Comparison of ENCODE assay signal across 8 cellular contexts in the genomic region with DNA sequence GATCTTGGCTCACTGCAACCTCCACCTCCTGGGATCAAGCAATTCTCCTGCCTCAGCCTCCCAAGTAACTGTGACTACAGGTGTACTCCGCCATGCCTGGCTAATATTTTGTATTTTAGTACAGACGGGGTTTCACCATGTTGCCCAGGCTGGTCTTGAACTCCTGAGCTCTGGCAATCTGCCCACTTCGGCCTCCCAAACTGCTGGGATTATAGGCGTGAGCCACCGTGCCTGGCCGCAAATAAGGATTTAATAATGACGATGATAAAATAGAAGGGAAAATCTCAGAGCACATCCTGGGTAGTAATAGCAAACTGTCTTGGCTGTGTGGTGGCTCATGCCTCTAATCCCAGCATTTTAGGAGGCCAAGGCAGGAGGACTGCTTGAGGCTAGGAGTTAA. TPM values are rescaled to one million over a fixed set of nuclear protein-coding genes. Genes with fewer than 3 reads are reported as not detected.
DNase-seq lines count a peak whose midpoint lies in the region; ATAC-seq, FAIRE-seq and TF ChIP-seq lines count a peak whose summit lies in the region.
"Not testable (repeated sequence)": the region's sequence is repeated elsewhere in the genome, so short reads cannot be mapped to it uniquely, and the experiment has no call there.

No MANE protein-coding gene starts in this region.

- not testable (repeated sequence) for H3K9me3 ChIP-seq in Caco-2; PC-9 (ENCODE audit: insufficient read depth, low read depth); K562 (replicated peaks; ENCODE audit: control insufficient read depth, insufficient read depth, low read depth, low read length); gastroesophageal sphincter; mucosa of stomach (ENCODE audit: control insufficient read depth, low read length); spleen; uterus

- not testable (repeated sequence) for H3K9me3 Mint-ChIP-seq in Caco-2 (ENCODE audit: unreplicated experiment); activated CD8-positive, alpha-beta T cell treated with anti-CD3 and anti-CD28 coated beads, Interleukin-2, amount 10 ng/mL, durations not matched to agents 7 days and 5 days (ENCODE audit: insufficient read depth)

- peak overlapping the region; percentile 42 for H3K27ac Mint-ChIP-seq in Caco-2 (ENCODE audit: unreplicated experiment)
- peak overlapping the region; percentile 92 for H3K27ac Mint-ChIP-seq in activated CD8-positive, alpha-beta T cell treated with anti-CD3 and anti-CD28 coated beads, Interleukin-2, amount 10 ng/mL, durations not matched to agents 7 days and 5 days

- H3K9me2 ChIP-seq in PC-9 (ENCODE audit: insufficient read depth): not testable (repeated sequence)

- not testable (repeated sequence) for DNase-seq in Caco-2; PC-9; activated CD8-positive, alpha-beta T cell treated with anti-CD3 and anti-CD28 coated beads, Interleukin-2, amount 10 ng/mL, durations not matched to agents 7 days and 5 days; K562 (ENCODE audit: extremely low read depth in 1 of 4, low spot score in 3 of 4); spleen; uterus

- H3K36me3 ChIP-seq in Caco-2 (ENCODE audit: control insufficient read depth, insufficient read depth, low read length); PC-9 (ENCODE audit: low read depth); K562 (ENCODE audit: control insufficient read depth, insufficient read depth, low read length); gastroesophageal sphincter; mucosa of stomach (ENCODE audit: control insufficient read depth, insufficient read depth, low read length); spleen; uterus: not testable (repeated sequence)

- in situ Hi-C loops in K562 (cut with MboI): not testable (repeated sequence)

- POLR2A ChIA-PET in Caco-2 (lab: Charles Lee) (interaction anchor here (0.6 kb wide), 1 partner anchor 66 kb away, joined by 8 read pairs; no protein-coding TSS in a partner anchor), K562 (lab: Yijun Ruan, JAX) (interaction anchor here (0.6 to 1.3 kb wide), 2 partner anchors 19 to 28 kb away, joined by 3 read pairs; no protein-coding TSS in a partner anchor)
- POLR2A ChIA-PET in PC-9 (lab: Charles Lee; ENCODE audit: unreplicated experiment): not testable (repeated sequence)
- POLR2A ChIA-PET in activated CD8-positive, alpha-beta T cell treated with anti-CD3 and anti-CD28 coated beads, Interleukin-2, amount 10 ng/mL, durations not matched to agents 7 days and 5 days (lab: Charles Lee): interaction anchor here (1.1 to 1.5 kb wide), 5 partner anchors 8 to 72 kb away, joined by 3 to 9 read pairs (median 4); a partner anchor contains a TSS

- H3K79me2 ChIP-seq in PC-9 (ENCODE audit: low read depth); K562 (ENCODE audit: control insufficient read depth, insufficient read depth, low read length): not testable (repeated sequence)

- BruUV-seq in Caco-2 (replicated peaks; lab: Mats Ljungman, UMichigan); PC-9 (replicated peaks; lab: Mats Ljungman, UMichigan); K562 (replicated peaks; lab: Mats Ljungman, UMichigan): not testable (repeated sequence)

- H3K4me1 ChIP-seq in Caco-2 (peaks cover 16% of the 10 kb centered on the region), PC-9 (replicated peaks; ENCODE audit: insufficient read depth) (peaks cover 37% of the 10 kb centered on the region), K562 (replicated peaks in 1 of 2; ENCODE audit: control insufficient read depth in 2 of 2, insufficient read depth in 2 of 2, low read length in 2 of 2) (peaks cover 17 to 32% of the 10 kb centered on the region in 2 experiments; a peak in 4 of 5 replicates), gastroesophageal sphincter (peaks cover 0 to 74% (median 30%) of the 10 kb centered on the region in 3 donors), mucosa of stomach (ENCODE audit: control insufficient read depth, insufficient read depth, low read length) (peaks cover 40% of the 10 kb centered on the region), spleen (peaks cover 53 to 100% (median 93%) of the 10 kb centered on the region in 6 donors)
- H3K4me1 ChIP-seq in uterus: not testable (repeated sequence)

- not testable (repeated sequence) for TF ChIP-seq EP300 in K562 (IDR thresholded peaks at IDR 0.05; ENCODE audit: low read length); gastroesophageal sphincter (IDR thresholded peaks at IDR 0.05)

- FAIRE-seq in K562 (lab: Jason Lieb, UNC): not testable (repeated sequence)

- H3K4me1 Mint-ChIP-seq in Caco-2 (ENCODE audit: low read depth, unreplicated experiment): peaks cover 12% of the 10 kb centered on the region
- peaks cover 67% of the 10 kb centered on the region for H3K4me1 Mint-ChIP-seq in activated CD8-positive, alpha-beta T cell treated with anti-CD3 and anti-CD28 coated beads, Interleukin-2, amount 10 ng/mL, durations not matched to agents 7 days and 5 days (ENCODE audit: low read depth)

- ATAC-seq in activated CD8-positive, alpha-beta T cell treated with anti-CD3 and anti-CD28 coated beads, Interleukin-2, amount 10 ng/mL, durations not matched to agents 7 days and 5 days; K562; gastroesophageal sphincter: not testable (repeated sequence)

- TF ChIP-seq CTCF in Caco-2 (IDR thresholded peaks at IDR 0.05; ENCODE audit: insufficient read depth in 1 of 2, low read depth in 1 of 2, low read length in 1 of 2, severe bottlenecking in 1 of 2, unreplicated experiment in 1 of 2); PC-9 (conservative IDR thresholded peaks at IDR 0.05); K562 (IDR thresholded peaks at IDR 0.05 in 2 of 3, conservative IDR thresholded peaks at IDR 0.05 in 1 of 3; ENCODE audit: insufficient read depth in 2 of 3, low read depth in 1 of 3, low read length in 3 of 3); gastroesophageal sphincter (IDR thresholded peaks at IDR 0.05); spleen (IDR thresholded peaks at IDR 0.05 in 8 of 11, conservative IDR thresholded peaks at IDR 0.05 in 3 of 11); uterus (IDR thresholded peaks at IDR 0.05): not testable (repeated sequence)

- CTCF ChIA-PET in Caco-2 (lab: Charles Lee): interaction anchor here (1.1 kb wide), 1 partner anchor 20 kb away, joined by 4 read pairs; no protein-coding TSS in a partner anchor
- CTCF ChIA-PET in PC-9 (lab: Charles Lee); K562 (lab: Yijun Ruan, JAX; ENCODE audit: low intra/inter-chr PET ratio): not testable (repeated sequence)
- CTCF ChIA-PET in activated CD8-positive, alpha-beta T cell treated with anti-CD3 and anti-CD28 coated beads, Interleukin-2, amount 10 ng/mL, durations not matched to agents 7 days and 5 days (lab: Charles Lee): interaction anchor here (1.2 to 1.8 kb wide), 3 partner anchors 15 to 66 kb away, joined by 4 to 7 read pairs (median 5); no protein-coding TSS in a partner anchor

- H3K27me3 ChIP-seq in Caco-2 (replicated peaks; ENCODE audit: control insufficient read depth, insufficient read depth, low read length); PC-9 (ENCODE audit: insufficient read depth, low read depth); K562 (ENCODE audit: control insufficient read depth in 2 of 2, insufficient read depth in 2 of 2, low read length in 2 of 2); gastroesophageal sphincter; mucosa of stomach (ENCODE audit: control insufficient read depth, insufficient read depth, low read length); spleen (replicated peaks in 1 of 7); uterus: not testable (repeated sequence)

- H3K9ac ChIP-seq in K562 (ENCODE audit: insufficient read depth in 1 of 2, low read depth in 2 of 2, low read length in 2 of 2) (peak overlapping the region in 1 of 2 experiments; percentile 56; a peak in 2 of 4 replicates), mucosa of stomach (ENCODE audit: low read length) (peak overlapping the region; percentile 41)

- H3K27ac ChIP-seq in PC-9 (peak overlapping the region; percentile 69), K562 (ENCODE audit: extremely low read depth, low read depth, low read length) (peak overlapping the region; percentile 80; the same call in 1 of the 3 replicates), gastroesophageal sphincter (peak overlapping the region in 3 of 4 donors; percentile 68 to 96 (median 92)), spleen (peak overlapping the region; percentile 76 to 98 (median 96)), uterus (peak overlapping the region; percentile 96 to 97)

- 94% methylated on average over 7 of the region's 7 CpGs for WGBS in K562 (ENCODE audit: insufficient coverage, low coverage, missing lambda C conversion rate)
- WGBS in gastroesophageal sphincter (ENCODE audit: low coverage in 1 of 2), 2 donors: 96 to 100% methylated on average over 1 to 7 of the region's 7 CpGs
- WGBS in spleen, 5 donors: 88 to 95% (median 93%) methylated on average over 7 of the region's 7 CpGs

- not testable (repeated sequence) for H3K4me3 ChIP-seq in Caco-2 (ENCODE audit: low read depth, low read length); PC-9; K562; gastroesophageal sphincter; mucosa of stomach (ENCODE audit: low read length); uterus
- H3K4me3 ChIP-seq in spleen: peak overlapping the region in 1 of 8 donors; percentile 71

- not testable (repeated sequence) for H2AFZ ChIP-seq in PC-9; K562 (ENCODE audit: low read depth, low read length)

- not testable (repeated sequence) for H3K27me3 Mint-ChIP-seq in Caco-2 (ENCODE audit: insufficient read depth, unreplicated experiment); activated CD8-positive, alpha-beta T cell treated with anti-CD3 and anti-CD28 coated beads, Interleukin-2, amount 10 ng/mL, durations not matched to agents 7 days and 5 days (ENCODE audit: low read depth)

- H3K36me3 Mint-ChIP-seq in Caco-2 (ENCODE audit: insufficient read depth, unreplicated experiment); activated CD8-positive, alpha-beta T cell treated with anti-CD3 and anti-CD28 coated beads, Interleukin-2, amount 10 ng/mL, durations not matched to agents 7 days and 5 days (ENCODE audit: low read depth): not testable (repeated sequence)

- TF ChIP-seq RAD21 in K562 (CRISPR knock-in tag; conservative IDR thresholded peaks at IDR 0.05 in 1 of 2, IDR thresholded peaks at IDR 0.05 in 1 of 2): not testable (repeated sequence)

- H3F3A ChIP-seq in PC-9 (ENCODE audit: insufficient read depth, low read depth): peaks cover 40% of the 10 kb centered on the region

- H3K4me3 Mint-ChIP-seq in Caco-2 (ENCODE audit: unreplicated experiment); activated CD8-positive, alpha-beta T cell treated with anti-CD3 and anti-CD28 coated beads, Interleukin-2, amount 10 ng/mL, durations not matched to agents 7 days and 5 days: not testable (repeated sequence)

- intact Hi-C loops in Caco-2 (cut with micrococcal nuclease; ENCODE audit: unreplicated experiment): not testable (repeated sequence)
- intact Hi-C loops in PC-9 (cut with micrococcal nuclease; ENCODE audit: unreplicated experiment) (loop anchor here (2.0 kb wide), 1 partner anchor 14 kb away; no protein-coding TSS in a partner anchor), K562 (cut with micrococcal nuclease) (loop anchor here (10.0 kb wide), 1 partner anchor 66 kb away; a partner anchor contains a TSS), spleen (cut with DNase I; ENCODE audit: low total_unique reads) (loop anchor here (5.0 kb wide), 1 partner anchor 64 kb away; a partner anchor contains a TSS), uterus (cut with DNase I; ENCODE audit: low total_unique reads) (loop anchor here (10.0 kb wide), 1 partner anchor 66 kb away; a partner anchor contains a TSS)

- H4K20me1 ChIP-seq in PC-9 (ENCODE audit: insufficient read depth); K562 (replicated peaks; ENCODE audit: control insufficient read depth, insufficient read depth, low read length): not testable (repeated sequence)

- H3K4me2 ChIP-seq in PC-9: peak overlapping the region; percentile 41
- not testable (repeated sequence) for H3K4me2 ChIP-seq in K562 (ENCODE audit: insufficient read depth, low read length)

- TF ChIP-seq POLR2A in K562 (conservative IDR thresholded peaks at IDR 0.05); gastroesophageal sphincter (IDR thresholded peaks at IDR 0.05); spleen (IDR thresholded peaks at IDR 0.05); uterus (IDR thresholded peaks at IDR 0.05): not testable (repeated sequence)

- H3K9me1 ChIP-seq in K562 (ENCODE audit: control insufficient read depth, insufficient read depth, low read length): not testable (repeated sequence)

RNA-seq across cellular contexts. Expression of a gene that starts 30.5 kb away (rescaled TPM):
- total RNA-seq in Caco-2 (2022) (75.8 and 77.2 TPM in 2 replicates), PC-9 (2021) (89.0 and 95.1 TPM in 2 replicates), K562 (2014; rRNA removed) (95.0 and 111 TPM in 2 replicates), K562 (2014; rRNA removed; fragmentation: Illumina TruSeq; extraction: Trizol) (46.2 and 48.5 TPM in 2 replicates), K562 (2015; rRNA removed; fragmentation: Illumina TruSeq; extraction: Trizol) (48.6 and 55.6 TPM in 2 replicates), K562 (2021) (118 TPM in 2 replicates), gastroesophageal sphincter (10 to 100 TPM; 36.4 to 78.3 (median 63.4) TPM), spleen (10 to 100 TPM; 52.6 to 87.1 (median 64.6) TPM), uterus (10 to 100 TPM; 14.4 to 56.4 (median 17.8) TPM)
- total RNA-seq in activated CD8-positive, alpha-beta T cell treated with anti-CD3 and anti-CD28 coated beads, Interleukin-2, amount 10 ng/mL, durations not matched to agents 7 days and 5 days: 10 to 100 TPM; 74.1 to 78.4 TPM
- total RNA-seq in K562 (2011; cell fraction: chromatin; rRNA removed; ENCODE audit: low replicate concordance): 17.4 and 41.4 TPM in 2 replicates
- total RNA-seq in K562 (2011; cell fraction: nucleolus; rRNA removed): 38.5 and 47.9 TPM in 2 replicates
- total RNA-seq in K562 (2011; cell fraction: nucleoplasm; rRNA removed): 38.9 and 53.1 TPM in 2 replicates
- polyA plus RNA-seq in K562 (2011; rRNA removed) (163 and 187 TPM in 2 replicates), K562 (2014; fragmentation: Illumina TruSeq; extraction: Trizol) (108 and 125 TPM in 2 replicates), K562 (2014; fragmentation: Nextera tagmentation; extraction: Ambion mirVana) (100 to 1,000 TPM; 306 to 399 TPM), K562 (2014; rRNA removed) (160 and 186 TPM in 2 replicates), spleen (100 to 1,000 TPM in 1 of 3 donors, 10 to 100 TPM in 2; 70.5 to 105 (median 90.1) TPM)
- 281 and 292 TPM in 2 replicates for polyA plus RNA-seq in K562 (2011; cell fraction: cytosol; rRNA removed)
- polyA plus RNA-seq in K562 (2011; cell fraction: nucleus; rRNA removed): 107 and 113 TPM in 2 replicates
- polyA plus RNA-seq in K562 (2012): 124 and 188 TPM in 2 replicates
- polyA minus RNA-seq in K562 (2011; rRNA and poly(A)+ RNA removed): 149 and 167 TPM in 2 replicates
- 55.2 and 64.8 TPM in 2 replicates for polyA minus RNA-seq in K562 (2011; cell fraction: cytosol; rRNA and poly(A)+ RNA removed)
- polyA minus RNA-seq in K562 (2011; cell fraction: nucleus; rRNA and poly(A)+ RNA removed): 13.1 and 24.8 TPM in 2 replicates

RNA-seq across cellular contexts. Expression of a gene that starts 55.9 kb away (rescaled TPM):
- total RNA-seq in Caco-2 (2022): 182 and 220 TPM in 2 replicates
- 42.1 and 42.4 TPM in 2 replicates for total RNA-seq in PC-9 (2021)
- total RNA-seq in activated CD8-positive, alpha-beta T cell treated with anti-CD3 and anti-CD28 coated beads, Interleukin-2, amount 10 ng/mL, durations not matched to agents 7 days and 5 days: 10 to 100 TPM; 19.0 to 20.3 TPM
- total RNA-seq in K562 (2011; cell fraction: chromatin; rRNA removed; ENCODE audit: low replicate concordance): 10.1 and 19.1 TPM in 2 replicates
- 17.4 and 20.0 TPM in 2 replicates for total RNA-seq in K562 (2011; cell fraction: nucleolus; rRNA removed)
- 16.1 and 24.4 TPM in 2 replicates for total RNA-seq in K562 (2011; cell fraction: nucleoplasm; rRNA removed)
- total RNA-seq in K562 (2014; rRNA removed): 11.2 and 14.1 TPM in 2 replicates
- total RNA-seq in K562 (2014; rRNA removed; fragmentation: Illumina TruSeq; extraction: Trizol): 5.7 and 5.8 TPM in 2 replicates
- total RNA-seq in K562 (2015; rRNA removed; fragmentation: Illumina TruSeq; extraction: Trizol): 7.8 and 8.9 TPM in 2 replicates
- total RNA-seq in K562 (2021): 42.3 and 48.4 TPM in 2 replicates
- 2.8 and 3.8 TPM in 2 replicates for polyA plus RNA-seq in K562 (2011; rRNA removed)
- polyA plus RNA-seq in K562 (2011; cell fraction: cytosol; rRNA removed): 4.5 and 6.9 TPM in 2 replicates
- 5.0 and 9.6 TPM in 2 replicates for polyA plus RNA-seq in K562 (2011; cell fraction: nucleus; rRNA removed)
- polyA plus RNA-seq in K562 (2012): 15.8 and 21.8 TPM in 2 replicates
- 19.8 and 20.6 TPM in 2 replicates for polyA plus RNA-seq in K562 (2014; fragmentation: Illumina TruSeq; extraction: Trizol)
- 1 to 10 TPM; 5.4 to 5.7 TPM for polyA plus RNA-seq in K562 (2014; fragmentation: Nextera tagmentation; extraction: Ambion mirVana)
- polyA plus RNA-seq in K562 (2014; rRNA removed): 10.1 and 14.3 TPM in 2 replicates
- 4.2 and 5.8 TPM in 2 replicates for polyA minus RNA-seq in K562 (2011; rRNA and poly(A)+ RNA removed)
- polyA minus RNA-seq in K562 (2011; cell fraction: cytosol; rRNA and poly(A)+ RNA removed): 11.1 and 14.3 TPM in 2 replicates
- polyA minus RNA-seq in K562 (2011; cell fraction: nucleus; rRNA and poly(A)+ RNA removed): 4.0 and 4.6 TPM in 2 replicates
- total RNA-seq in gastroesophageal sphincter: 1 to 10 TPM; 3.1 to 7.3 (median 4.6) TPM
- 10 to 100 TPM; 19.4 to 42.0 (median 27.0) TPM for total RNA-seq in spleen
- polyA plus RNA-seq in spleen: 1 to 10 TPM; 1.1 to 3.0 (median 1.5) TPM
- 10 to 100 TPM in 2 of 4 donors, 1 to 10 TPM in 1, under 1 TPM in 1; 0.29 to 24.7 (median 9.5) TPM for total RNA-seq in uterus
